ENCODE assay signal across 15 cellular contexts in genomic region chr10:4519691-4520402, GRCh38.
DNase-seq lines count a peak whose midpoint lies in the region; ATAC-seq, FAIRE-seq and TF ChIP-seq lines count a peak whose summit lies in the region.
"Had no signal": no experiment of that assay in that cellular context is flagged by ENCODE, and none has a peak within 500 bp of the region (broad histone marks: within the 10 kb centered on the region; RNA-seq: fewer than 3 reads in every experiment).

No MANE protein-coding gene starts in this region.

- H2BK12ac ChIP-seq in mesenchymal stem cell (ENCODE audit: low read length in 2 of 2): no peak overlapping the region

- no peak overlapping the region for H3K27ac ChIP-seq in mesenchymal stem cell (ENCODE audit: low read length, poor library complexity, severe bottlenecking)
- H3K27ac ChIP-seq: body of pancreas, prostate gland had no signal

- H3K18ac ChIP-seq in mesenchymal stem cell (ENCODE audit: low read depth in 1 of 2, low read length in 2 of 2): no peak overlapping the region

- H3K23ac ChIP-seq in mesenchymal stem cell (ENCODE audit: low read length in 2 of 2): no peak overlapping the region

- ATAC-seq in GM21367 (IDR thresholded peaks at IDR 0.05; ENCODE audit: unreplicated experiment): no peak
- ATAC-seq: body of pancreas; stimulated activated naive B cell treated with anti-CD40 and anti-IgM and Interleukin-4, amounts not matched to agents 10 μg/mL and 1 μg/mL and 100 μg/mL, for 72 hours had no signal

- no peak overlapping the region for H3K27ac Mint-ChIP-seq in nephron progenitor cell
- H3K27ac Mint-ChIP-seq: activated CD4-positive, alpha-beta T cell treated with anti-CD3 and anti-CD28 coated beads, Interleukin-2, amount 10 ng/mL, durations not matched to agents 7 days and 5 days; stimulated activated naive B cell treated with anti-CD40 and anti-IgM and Interleukin-4, amounts not matched to agents 10 μg/mL and 1 μg/mL and 100 μg/mL, for 72 hours had no signal

- H2AK5ac ChIP-seq in mesenchymal stem cell (ENCODE audit: low read length, severe bottlenecking): no peak overlapping the region

- peak; percentile 10 for FAIRE-seq in colon (lab: Jason Lieb, UNC)

- peak; percentile 58 for DNase-seq in EH (ENCODE audit: low read depth)
- DNase-seq in NCI-H460 (ENCODE audit: extremely low read depth, low read depth): peak; percentile 12
- peak; percentile 65 for DNase-seq in mesenchymal stem cell
- DNase-seq in activated naive CD4-positive, alpha-beta T cell treated with Interleukin-2 at 50 U/mL for 16 hours: no peak
- no peak for DNase-seq in effector CD8-positive, alpha-beta T cell (lab: John Stamatoyannopoulos, UW)
- DNase-seq in nephron progenitor cell: no peak
- DNase-seq: activated CD4-positive, alpha-beta T cell treated with anti-CD3 and anti-CD28 coated beads, Interleukin-2, amount 10 ng/mL, durations not matched to agents 7 days and 5 days; body of pancreas; NCI-H1694; NCI-H748 treated with DMSO at 0.1 percent for 48 hours; stimulated activated naive B cell treated with anti-CD40 and anti-IgM and Interleukin-4, amounts not matched to agents 10 μg/mL and 1 μg/mL and 100 μg/mL, for 72 hours had no signal

- H3K4me1 Mint-ChIP-seq in nephron progenitor cell: peaks cover 12% of the 10 kb centered on the region
- H3K4me1 Mint-ChIP-seq: activated CD4-positive, alpha-beta T cell treated with anti-CD3 and anti-CD28 coated beads, Interleukin-2, amount 10 ng/mL, durations not matched to agents 7 days and 5 days had no signal

- H3K4me2 ChIP-seq in mesenchymal stem cell (ENCODE audit: low read length, poor library complexity, severe bottlenecking): no peak overlapping the region

- H3K36me3 Mint-ChIP-seq in nephron progenitor cell (ENCODE audit: low read depth): no peaks in the 10 kb centered on the region
- H3K36me3 Mint-ChIP-seq: stimulated activated naive B cell treated with anti-CD40 and anti-IgM and Interleukin-4, amounts not matched to agents 10 μg/mL and 1 μg/mL and 100 μg/mL, for 72 hours had no signal

- no peaks in the 10 kb centered on the region for H3K27me3 ChIP-seq in mesenchymal stem cell (ENCODE audit: control insufficient read depth in 1 of 2, insufficient read depth in 1 of 2, low read length in 2 of 2)
- H3K27me3 ChIP-seq: body of pancreas had no signal

- peak overlapping the region; percentile 56 for H3K9ac ChIP-seq in mesenchymal stem cell (ENCODE audit: low read length)

- no peak overlapping the region for H4K8ac ChIP-seq in mesenchymal stem cell (ENCODE audit: low read length)

- H3K9me3 ChIP-seq in mesenchymal stem cell (ENCODE audit: control insufficient read depth, low read length): no peaks in the 10 kb centered on the region
- H3K9me3 ChIP-seq: body of pancreas, prostate gland had no signal

- TF ChIP-seq CTCF in nephron progenitor cell (IDR thresholded peaks at IDR 0.05): no peak

- peaks cover 1% of the 10 kb centered on the region for H3K4me1 ChIP-seq in mesenchymal stem cell (ENCODE audit: control insufficient read depth, insufficient read depth, low read depth, low read length)
- H3K4me1 ChIP-seq: body of pancreas, HAP-1, prostate gland had no signal

- peaks cover 9% of the 10 kb centered on the region for H3K9me3 Mint-ChIP-seq in nephron progenitor cell
- H3K9me3 Mint-ChIP-seq: activated CD4-positive, alpha-beta T cell treated with anti-CD3 and anti-CD28 coated beads, Interleukin-2, amount 10 ng/mL, durations not matched to agents 7 days and 5 days had no signal

- H2BK5ac ChIP-seq in mesenchymal stem cell (ENCODE audit: low read depth, low read length, poor library complexity, severe bottlenecking): no peak overlapping the region

- no peaks in the 10 kb centered on the region for H3K79me1 ChIP-seq in mesenchymal stem cell (replicated peaks; ENCODE audit: low read length, poor library complexity, severe bottlenecking)

- H2BK15ac ChIP-seq in mesenchymal stem cell (ENCODE audit: low read depth, poor library complexity, severe bottlenecking): no peak overlapping the region

- no peak overlapping the region for H3K14ac ChIP-seq in mesenchymal stem cell (ENCODE audit: low read length in 2 of 2)

- 96% methylated on average over 3 of the region's 3 CpGs for WGBS in mesenchymal stem cell

- no peak overlapping the region for H2AFZ ChIP-seq in mesenchymal stem cell (ENCODE audit: low read depth, low read length)

- no peak overlapping the region for H3K4ac ChIP-seq in mesenchymal stem cell (ENCODE audit: low read depth in 1 of 2, low read length in 2 of 2)

- no peak overlapping the region for H4K91ac ChIP-seq in mesenchymal stem cell (ENCODE audit: low read length)

- no peak overlapping the region for H2BK120ac ChIP-seq in mesenchymal stem cell (ENCODE audit: low read depth, low read length)

- peaks cover 8% of the 10 kb centered on the region for H3K27me3 Mint-ChIP-seq in nephron progenitor cell (ENCODE audit: low read depth, poor library complexity)

- no peaks in the 10 kb centered on the region for H3K36me3 ChIP-seq in mesenchymal stem cell (ENCODE audit: control insufficient read depth in 1 of 2, insufficient read depth in 2 of 2, low read depth in 1 of 2, low read length in 2 of 2)
- H3K36me3 ChIP-seq: HAP-1, prostate gland had no signal

- H3K4me3 Mint-ChIP-seq in nephron progenitor cell: no peak overlapping the region
- H3K4me3 Mint-ChIP-seq: activated CD4-positive, alpha-beta T cell treated with anti-CD3 and anti-CD28 coated beads, Interleukin-2, amount 10 ng/mL, durations not matched to agents 7 days and 5 days; stimulated activated naive B cell treated with anti-CD40 and anti-IgM and Interleukin-4, amounts not matched to agents 10 μg/mL and 1 μg/mL and 100 μg/mL, for 72 hours had no signal

- no peak overlapping the region for H3K4me3 ChIP-seq in mesenchymal stem cell (ENCODE audit: insufficient read depth in 1 of 2, low read depth in 1 of 2, low read length in 2 of 2)
- H3K4me3 ChIP-seq: body of pancreas, HAP-1, prostate gland had no signal

Comparison
In these comparisons a context has a peak if more than half of its experiments do, and no peak if none do; other contexts are left out.
1. DNase-seq: peak in EH (single experiment), NCI-H460 (single experiment) and mesenchymal stem cell (single experiment); none in activated naive CD4-positive, alpha-beta T cell treated with Interleukin-2 at 50 U/mL for 16 hours (single experiment), effector CD8-positive, alpha-beta T cell (single experiment) and nephron progenitor cell (single experiment).